9 cellular contexts compared by ENCODE assay signal in genomic region chr2:3423492-3424170, GRCh38. TPM values are rescaled to one million over a fixed set of nuclear protein-coding genes. Genes with fewer than 3 reads are reported as not detected.
DNase-seq lines count a peak whose midpoint lies in the region; ATAC-seq and TF ChIP-seq lines count a peak whose summit lies in the region.
"Had no signal": no experiment of that assay in that cellular context is flagged by ENCODE, and none has a peak within 500 bp of the region (broad histone marks: within the 10 kb centered on the region; RNA-seq: fewer than 3 reads in every experiment).

No MANE protein-coding gene starts in this region.

- WGBS in mesendoderm (ENCODE audit: extremely low coverage, insufficient coverage, low lambda C conversion rate), result no CpG with 5 or more reads among the region's 19 CpGs

- H3K18ac ChIP-seq in mesendoderm (ENCODE audit: low read length), result no peak overlapping the region

- H2BK120ac ChIP-seq in mesendoderm (ENCODE audit: low read depth, low read length), result no peak overlapping the region

- no peak overlapping the region for H3K27ac Mint-ChIP-seq in CD4-positive, alpha-beta T cell

- H3K9ac ChIP-seq in mesendoderm (ENCODE audit: low read length), result no peak overlapping the region

- no peak overlapping the region for H2AK5ac ChIP-seq in mesendoderm (ENCODE audit: low read length)

- H2BK5ac ChIP-seq in mesendoderm (ENCODE audit: low read length), result no peak overlapping the region

- H3K4me3 ChIP-seq in dorsolateral prefrontal cortex (no peak overlapping the region), mesendoderm (ENCODE audit: low read length) (no peak overlapping the region)
- H3K4me3 ChIP-seq: SK-N-MC had no signal

- peaks cover 79% of the 10 kb centered on the region for H3K36me3 Mint-ChIP-seq in CD4-positive, alpha-beta T cell (ENCODE audit: low read depth)

- TF ChIP-seq CTCF in CD4-positive, alpha-beta T cell (IDR thresholded peaks at IDR 0.05), result peak; percentile 99
- peak; percentile 78 to 98 (median 93) for TF ChIP-seq CTCF in dorsolateral prefrontal cortex (IDR thresholded peaks at IDR 0.05 in 54 of 56, conservative IDR thresholded peaks at IDR 0.05 in 2 of 56; ENCODE audit: low read depth in 1 of 56, partially characterized antibody in 56 of 56)

- H3K79me2 ChIP-seq in mesendoderm (ENCODE audit: control insufficient read depth, insufficient read depth, low read length), result no peaks in the 10 kb centered on the region

- no peak overlapping the region for H3K4me3 Mint-ChIP-seq in CD4-positive, alpha-beta T cell

- H4K5ac ChIP-seq in mesendoderm (ENCODE audit: low read length), result no peak overlapping the region

- no peak overlapping the region for H3K56ac ChIP-seq in mesendoderm (ENCODE audit: low read length)

- no peak overlapping the region for H3K4ac ChIP-seq in mesendoderm (ENCODE audit: low read depth, low read length)

- peaks cover 2% of the 10 kb centered on the region for H3K36me3 ChIP-seq in mesendoderm (ENCODE audit: control insufficient read depth, insufficient read depth, low read length)

- H3K23ac ChIP-seq in mesendoderm (ENCODE audit: low read length), result no peak overlapping the region

- peak; percentile 54 to 81 (median 69) for DNase-seq in CD4-positive, alpha-beta T cell
- DNase-seq in NCI-H345 treated with DMSO at 0.1 percent for 48 hours (lab: John Stamatoyannopoulos, UW; ENCODE audit: unreplicated experiment), result peak; percentile 35
- DNase-seq in activated CD4-positive, alpha-beta T cell treated with anti-CD3 and anti-CD28 coated beads, Interleukin-2, amount 50 U/mL, for 48 hours, result peak; percentile 88 to 89
- DNase-seq in dorsolateral prefrontal cortex, result peak in 5 of 10 donors; percentile 60 to 70 (median 65)
- DNase-seq in mesendoderm, result peak; percentile 68
- peak; percentile 42 to 65 for DNase-seq in stimulated activated CD8-positive, alpha-beta memory T cell treated with anti-CD3 and anti-CD28 coated beads, Interleukin-7, amount 100 ng/mL, for 1 hour (ENCODE audit: low read depth in 2 of 2)

- no peak overlapping the region for H3K27ac ChIP-seq in CD4-positive, alpha-beta T cell (ENCODE audit: low read depth, low read length)
- peak overlapping the region in 7 of 59 donors; percentile 4 to 53 (median 23) for H3K27ac ChIP-seq in dorsolateral prefrontal cortex
- H3K27ac ChIP-seq in mesendoderm (ENCODE audit: low read depth, low read length), result no peak overlapping the region
- H3K27ac ChIP-seq: SK-N-MC had no signal

- H3K79me1 ChIP-seq in mesendoderm (ENCODE audit: low read length), result no peaks in the 10 kb centered on the region

- H3K4me2 ChIP-seq in mesendoderm (ENCODE audit: low read length), result no peak overlapping the region

- peak; percentile 60 for ATAC-seq in CD4-positive, alpha-beta T cell (ENCODE audit: poor library complexity)
- peak; percentile 43 for ATAC-seq in GM21390 (IDR thresholded peaks at IDR 0.05; ENCODE audit: unreplicated experiment)
- ATAC-seq in HG02763 (IDR thresholded peaks at IDR 0.05; ENCODE audit: unreplicated experiment), result no peak

- no peak overlapping the region for H4K8ac ChIP-seq in mesendoderm (ENCODE audit: low read depth, low read length)

- no peaks in the 10 kb centered on the region for H3K4me1 ChIP-seq in mesendoderm (ENCODE audit: control insufficient read depth, low read depth, low read length)

- H3K9me3 Mint-ChIP-seq in CD4-positive, alpha-beta T cell, result no peaks in the 10 kb centered on the region

- H3K27me3 Mint-ChIP-seq in CD4-positive, alpha-beta T cell, result no peaks in the 10 kb centered on the region

- POLR2A ChIA-PET in CD4-positive, alpha-beta T cell (lab: Charles Lee), result no interaction called here

- H3K9me3 ChIP-seq in CD4-positive, alpha-beta T cell (ENCODE audit: control insufficient read depth, low read length), result no peaks in the 10 kb centered on the region

- peaks cover 5% of the 10 kb centered on the region for H3K4me1 Mint-ChIP-seq in CD4-positive, alpha-beta T cell (ENCODE audit: low read depth)

- no peaks in the 10 kb centered on the region for H3K27me3 ChIP-seq in CD4-positive, alpha-beta T cell (ENCODE audit: control insufficient read depth, insufficient read depth, low read length)
- H3K27me3 ChIP-seq in dorsolateral prefrontal cortex (no peaks in the 10 kb centered on the region), mesendoderm (ENCODE audit: insufficient read depth, low read length, poor library complexity) (no peaks in the 10 kb centered on the region)

- intact Hi-C loops in CD4-positive, alpha-beta T cell (cut with DNase I, micrococcal nuclease), result loop anchor here (1.0 to 5.0 kb wide), 3 partner anchors 39 to 228 kb away; no protein-coding TSS in a partner anchor
- intact Hi-C loops in dorsolateral prefrontal cortex (cut with DNase I), result loop anchor here in 1 of 2 donors (10.0 kb wide), 1 partner anchor 231 kb away; the partner anchor contains the start of gene ALLC

- H2BK15ac ChIP-seq in mesendoderm (replicated peaks; ENCODE audit: low read depth), result no peak overlapping the region

- CTCF ChIA-PET in CD4-positive, alpha-beta T cell (lab: Charles Lee), result interaction anchor here (0.6 to 1.9 kb wide), 11 partner anchors 9 to 815 kb away, joined by 3 to 8 read pairs (median 4); partner anchors contain the start of gene TRAPPC12

RNA-seq across cellular contexts. Expression of gene TRAPPC12, which starts 44.1 kb away (rescaled TPM):
- 10 to 100 TPM; 49.8 to 64.0 TPM for total RNA-seq in CD4-positive, alpha-beta T cell
- 100 to 1,000 TPM; 132 to 231 (median 178) TPM for total RNA-seq in dorsolateral prefrontal cortex
- polyA plus RNA-seq in mesendoderm (2013, experiment 1 of 2), result 38.6 TPM
- polyA plus RNA-seq in mesendoderm (2013, experiment 2 of 2), result 40.7 TPM

RNA-seq across cellular contexts. Expression of gene EIPR1, which starts 46.0 kb away (rescaled TPM):
- 10 to 100 TPM; 11.0 to 12.4 TPM for total RNA-seq in CD4-positive, alpha-beta T cell
- 10 to 100 TPM; 30.3 to 59.7 (median 46.2) TPM for total RNA-seq in dorsolateral prefrontal cortex
- polyA plus RNA-seq in mesendoderm (2013, experiment 1 of 2), result 14.6 TPM
- 16.5 TPM for polyA plus RNA-seq in mesendoderm (2013, experiment 2 of 2)
